2 cellular contexts compared by ENCODE assay signal in the genomic region with DNA sequence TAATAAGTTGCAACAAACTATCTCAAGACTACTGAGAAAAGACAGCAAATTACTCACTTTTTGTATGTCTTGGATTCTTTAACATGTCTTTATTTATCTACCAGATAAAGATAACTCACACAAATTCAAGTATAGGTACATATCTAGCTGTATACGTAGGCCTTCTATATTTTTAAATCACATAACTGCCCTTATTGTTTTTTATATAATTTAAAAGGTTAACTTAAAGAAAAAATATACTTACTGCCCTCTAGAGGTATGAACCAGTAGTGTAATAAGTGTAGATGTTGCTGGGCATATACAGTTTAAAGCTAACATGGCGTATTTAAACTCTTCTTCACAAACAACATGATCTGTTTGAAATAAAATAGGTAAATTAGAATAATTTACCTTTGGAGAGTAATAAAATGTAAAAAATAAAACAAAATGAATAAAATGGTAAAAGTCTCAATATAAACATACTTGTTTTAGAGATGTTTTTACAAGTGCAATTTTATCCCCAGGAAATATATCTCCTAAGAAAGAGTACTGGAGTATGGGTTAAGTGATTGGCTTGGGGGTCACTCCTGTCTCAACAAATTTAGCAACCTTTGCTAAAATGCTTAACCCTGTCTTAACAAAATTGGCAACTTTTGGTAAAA.
TF ChIP-seq lines count a peak whose summit lies in the region.

No MANE protein-coding gene starts in this region.

TF ChIP-seq in GM23338, 12 proteins besides CTCF, POLR2A, EP300 and RAD21 (continued from another document and continues in another):
- TF ChIP-seq JUNB (IDR thresholded peaks at IDR 0.05; ENCODE audit: unreplicated experiment) (no peak), NANOG (IDR thresholded peaks at IDR 0.05; ENCODE audit: borderline replicate concordance) (no peak), REST (IDR thresholded peaks at IDR 0.05; ENCODE audit: unreplicated experiment) (no peak), ZNF331 (CRISPR knock-in tag; IDR thresholded peaks at IDR 0.05; ENCODE audit: low read depth) (no peak), CREB1 (CRISPR knock-in tag; IDR thresholded peaks at IDR 0.05; ENCODE audit: low read depth) (no peak), POLR2AphosphoS5 (IDR thresholded peaks at IDR 0.05; ENCODE audit: low read depth) (no peak), EZH2phosphoT487 (IDR thresholded peaks at IDR 0.05; ENCODE audit: unreplicated experiment) (no peak)
- TF ChIP-seq, protein P1, sequence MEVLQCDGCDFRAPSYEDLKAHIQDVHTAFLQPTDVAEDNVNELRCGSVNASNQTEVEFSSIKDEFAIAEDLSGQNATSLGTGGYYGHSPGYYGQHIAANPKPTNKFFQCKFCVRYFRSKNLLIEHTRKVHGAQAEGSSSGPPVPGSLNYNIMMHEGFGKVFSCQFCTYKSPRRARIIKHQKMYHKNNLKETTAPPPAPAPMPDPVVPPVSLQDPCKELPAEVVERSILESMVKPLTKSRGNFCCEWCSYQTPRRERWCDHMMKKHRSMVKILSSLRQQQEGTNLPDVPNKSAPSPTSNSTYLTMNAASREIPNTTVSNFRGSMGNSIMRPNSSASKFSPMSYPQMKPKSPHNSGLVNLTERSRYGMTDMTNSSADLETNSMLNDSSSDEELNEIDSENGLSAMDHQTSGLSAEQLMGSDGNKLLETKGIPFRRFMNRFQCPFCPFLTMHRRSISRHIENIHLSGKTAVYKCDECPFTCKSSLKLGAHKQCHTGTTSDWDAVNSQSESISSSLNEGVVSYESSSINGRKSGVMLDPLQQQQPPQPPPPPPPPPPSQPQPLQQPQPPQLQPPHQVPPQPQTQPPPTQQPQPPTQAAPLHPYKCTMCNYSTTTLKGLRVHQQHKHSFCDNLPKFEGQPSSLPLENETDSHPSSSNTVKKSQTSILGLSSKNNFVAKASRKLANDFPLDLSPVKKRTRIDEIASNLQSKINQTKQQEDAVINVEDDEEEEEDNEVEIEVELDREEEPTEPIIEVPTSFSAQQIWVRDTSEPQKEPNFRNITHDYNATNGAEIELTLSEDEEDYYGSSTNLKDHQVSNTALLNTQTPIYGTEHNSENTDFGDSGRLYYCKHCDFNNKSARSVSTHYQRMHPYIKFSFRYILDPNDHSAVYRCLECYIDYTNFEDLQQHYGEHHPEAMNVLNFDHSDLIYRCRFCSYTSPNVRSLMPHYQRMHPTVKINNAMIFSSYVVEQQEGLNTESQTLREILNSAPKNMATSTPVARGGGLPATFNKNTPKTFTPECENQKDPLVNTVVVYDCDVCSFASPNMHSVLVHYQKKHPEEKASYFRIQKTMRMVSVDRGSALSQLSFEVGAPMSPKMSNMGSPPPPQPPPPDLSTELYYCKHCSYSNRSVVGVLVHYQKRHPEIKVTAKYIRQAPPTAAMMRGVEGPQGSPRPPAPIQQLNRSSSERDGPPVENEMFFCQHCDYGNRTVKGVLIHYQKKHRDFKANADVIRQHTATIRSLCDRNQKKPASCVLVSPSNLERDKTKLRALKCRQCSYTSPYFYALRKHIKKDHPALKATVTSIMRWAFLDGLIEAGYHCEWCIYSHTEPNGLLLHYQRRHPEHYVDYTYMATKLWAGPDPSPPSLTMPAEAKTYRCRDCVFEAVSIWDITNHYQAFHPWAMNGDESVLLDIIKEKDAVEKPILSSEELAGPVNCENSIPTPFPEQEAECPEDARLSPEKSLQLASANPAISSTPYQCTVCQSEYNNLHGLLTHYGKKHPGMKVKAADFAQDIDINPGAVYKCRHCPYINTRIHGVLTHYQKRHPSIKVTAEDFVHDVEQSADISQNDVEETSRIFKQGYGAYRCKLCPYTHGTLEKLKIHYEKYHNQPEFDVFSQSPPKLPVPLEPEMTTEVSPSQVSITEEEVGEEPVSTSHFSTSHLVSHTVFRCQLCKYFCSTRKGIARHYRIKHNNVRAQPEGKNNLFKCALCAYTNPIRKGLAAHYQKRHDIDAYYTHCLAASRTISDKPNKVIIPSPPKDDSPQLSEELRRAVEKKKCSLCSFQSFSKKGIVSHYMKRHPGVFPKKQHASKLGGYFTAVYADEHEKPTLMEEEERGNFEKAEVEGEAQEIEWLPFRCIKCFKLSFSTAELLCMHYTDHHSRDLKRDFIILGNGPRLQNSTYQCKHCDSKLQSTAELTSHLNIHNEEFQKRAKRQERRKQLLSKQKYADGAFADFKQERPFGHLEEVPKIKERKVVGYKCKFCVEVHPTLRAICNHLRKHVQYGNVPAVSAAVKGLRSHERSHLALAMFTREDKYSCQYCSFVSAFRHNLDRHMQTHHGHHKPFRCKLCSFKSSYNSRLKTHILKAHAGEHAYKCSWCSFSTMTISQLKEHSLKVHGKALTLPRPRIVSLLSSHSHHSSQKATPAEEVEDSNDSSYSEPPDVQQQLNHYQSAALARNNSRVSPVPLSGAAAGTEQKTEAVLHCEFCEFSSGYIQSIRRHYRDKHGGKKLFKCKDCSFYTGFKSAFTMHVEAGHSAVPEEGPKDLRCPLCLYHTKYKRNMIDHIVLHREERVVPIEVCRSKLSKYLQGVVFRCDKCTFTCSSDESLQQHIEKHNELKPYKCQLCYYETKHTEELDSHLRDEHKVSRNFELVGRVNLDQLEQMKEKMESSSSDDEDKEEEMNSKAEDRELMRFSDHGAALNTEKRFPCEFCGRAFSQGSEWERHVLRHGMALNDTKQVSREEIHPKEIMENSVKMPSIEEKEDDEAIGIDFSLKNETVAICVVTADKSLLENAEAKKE (CRISPR knock-in tag; IDR thresholded peaks at IDR 0.05), result no peak

TF ChIP-seq in K562, 482 proteins besides CTCF, POLR2A, EP300 and RAD21 (continued from another document):
- no peak for TF ChIP-seq KLF16 (IDR thresholded peaks at IDR 0.05)
- TF ChIP-seq, protein P2, sequence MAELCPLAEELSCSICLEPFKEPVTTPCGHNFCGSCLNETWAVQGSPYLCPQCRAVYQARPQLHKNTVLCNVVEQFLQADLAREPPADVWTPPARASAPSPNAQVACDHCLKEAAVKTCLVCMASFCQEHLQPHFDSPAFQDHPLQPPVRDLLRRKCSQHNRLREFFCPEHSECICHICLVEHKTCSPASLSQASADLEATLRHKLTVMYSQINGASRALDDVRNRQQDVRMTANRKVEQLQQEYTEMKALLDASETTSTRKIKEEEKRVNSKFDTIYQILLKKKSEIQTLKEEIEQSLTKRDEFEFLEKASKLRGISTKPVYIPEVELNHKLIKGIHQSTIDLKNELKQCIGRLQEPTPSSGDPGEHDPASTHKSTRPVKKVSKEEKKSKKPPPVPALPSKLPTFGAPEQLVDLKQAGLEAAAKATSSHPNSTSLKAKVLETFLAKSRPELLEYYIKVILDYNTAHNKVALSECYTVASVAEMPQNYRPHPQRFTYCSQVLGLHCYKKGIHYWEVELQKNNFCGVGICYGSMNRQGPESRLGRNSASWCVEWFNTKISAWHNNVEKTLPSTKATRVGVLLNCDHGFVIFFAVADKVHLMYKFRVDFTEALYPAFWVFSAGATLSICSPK (IDR thresholded peaks at IDR 0.05; ENCODE audit: borderline replicate concordance), result no peak
- no peak for TF ChIP-seq BRCA1 (IDR thresholded peaks at IDR 0.05)
- no peak for TF ChIP-seq BRCA1 (CRISPR knock-in tag; IDR thresholded peaks at IDR 0.05)
- TF ChIP-seq CEBPZ (IDR thresholded peaks at IDR 0.05; ENCODE audit: borderline replicate concordance, low read depth, low read length), result no peak
- TF ChIP-seq HINFP (tag; conservative IDR thresholded peaks at IDR 0.05; ENCODE audit: low read depth), result no peak
- TF ChIP-seq ZNF184 (CRISPR knock-in tag; IDR thresholded peaks at IDR 0.05), result no peak
TF ChIP-seq in K562: peak in this region for 0.
